ENCODE assay signal across 26 cellular contexts in the genomic region with DNA sequence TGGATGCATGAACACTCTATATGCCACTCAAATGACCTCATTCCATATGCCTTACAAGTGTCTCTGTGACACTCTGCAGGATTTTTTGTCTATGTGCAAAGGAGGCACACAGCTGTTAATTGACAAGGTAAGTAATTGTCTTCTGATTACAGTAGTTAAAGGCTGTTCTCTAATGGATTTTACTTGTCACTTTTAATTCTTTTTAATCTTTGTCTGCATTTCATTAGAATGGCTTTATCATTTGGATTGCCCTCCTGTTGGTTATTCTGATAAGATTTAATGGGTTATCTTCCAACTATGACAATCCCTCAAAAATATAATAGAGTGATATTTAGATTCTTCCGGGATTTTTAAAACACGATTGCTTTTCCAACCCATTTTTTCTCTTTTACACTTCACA.
"Had no signal": no experiment of that assay in that cellular context is flagged by ENCODE, and none has a peak within 500 bp of the region (broad histone marks: within the 10 kb centered on the region; RNA-seq: fewer than 3 reads in every experiment).

No MANE protein-coding gene starts in this region.

- DNase-seq: colonic mucosa; dermis blood vessel endothelial cell; effector memory CD4-positive, alpha-beta T cell; erythroblast; esophagus squamous epithelium; foreskin melanocyte; glutamatergic neuron; heart right ventricle; hippocampal formation; left cardiac atrium; left lung; mesenchymal stem cell; naive thymus-derived CD8-positive, alpha-beta T cell; nephron progenitor cell; occipital lobe; ovary; posterior cingulate gyrus; psoas muscle; right cardiac atrium; sigmoid colon; stimulated activated CD4-positive, alpha-beta T cell treated with anti-CD3 and anti-CD28 coated beads, Interleukin-2, amount 100 ng/mL, for 24 hours; stimulated activated CD4-positive, alpha-beta T cell treated with anti-CD3 and anti-CD28 coated beads, Interleukin-4, amount 100 ng/mL, for 24 hours; stimulated activated naive CD8-positive, alpha-beta T cell treated with anti-CD3 and anti-CD28 coated beads, Interleukin-15, Interleukin-2, amounts not matched to agents 100 U/mL and 50 U/mL, for 24 hours; substantia nigra; testis; tibial artery had no signal

- H3K9me3 ChIP-seq: colonic mucosa, esophagus squamous epithelium, heart right ventricle, left lung, ovary, psoas muscle, sigmoid colon, testis, tibial artery had no signal

- H3K27me3 ChIP-seq: colonic mucosa, esophagus squamous epithelium, heart right ventricle, left lung, ovary, sigmoid colon, testis, tibial artery had no signal

- H3K36me3 ChIP-seq: colonic mucosa, esophagus squamous epithelium, heart right ventricle, left lung, ovary, sigmoid colon, tibial artery had no signal

- H3K4me3 ChIP-seq: colonic mucosa, esophagus squamous epithelium, heart right ventricle, left lung, ovary, psoas muscle, sigmoid colon, testis, tibial artery had no signal

- H3K27ac ChIP-seq: colonic mucosa, esophagus squamous epithelium, heart right ventricle, left lung, ovary, psoas muscle, sigmoid colon, testis, tibial artery had no signal
